In the genomic region with DNA sequence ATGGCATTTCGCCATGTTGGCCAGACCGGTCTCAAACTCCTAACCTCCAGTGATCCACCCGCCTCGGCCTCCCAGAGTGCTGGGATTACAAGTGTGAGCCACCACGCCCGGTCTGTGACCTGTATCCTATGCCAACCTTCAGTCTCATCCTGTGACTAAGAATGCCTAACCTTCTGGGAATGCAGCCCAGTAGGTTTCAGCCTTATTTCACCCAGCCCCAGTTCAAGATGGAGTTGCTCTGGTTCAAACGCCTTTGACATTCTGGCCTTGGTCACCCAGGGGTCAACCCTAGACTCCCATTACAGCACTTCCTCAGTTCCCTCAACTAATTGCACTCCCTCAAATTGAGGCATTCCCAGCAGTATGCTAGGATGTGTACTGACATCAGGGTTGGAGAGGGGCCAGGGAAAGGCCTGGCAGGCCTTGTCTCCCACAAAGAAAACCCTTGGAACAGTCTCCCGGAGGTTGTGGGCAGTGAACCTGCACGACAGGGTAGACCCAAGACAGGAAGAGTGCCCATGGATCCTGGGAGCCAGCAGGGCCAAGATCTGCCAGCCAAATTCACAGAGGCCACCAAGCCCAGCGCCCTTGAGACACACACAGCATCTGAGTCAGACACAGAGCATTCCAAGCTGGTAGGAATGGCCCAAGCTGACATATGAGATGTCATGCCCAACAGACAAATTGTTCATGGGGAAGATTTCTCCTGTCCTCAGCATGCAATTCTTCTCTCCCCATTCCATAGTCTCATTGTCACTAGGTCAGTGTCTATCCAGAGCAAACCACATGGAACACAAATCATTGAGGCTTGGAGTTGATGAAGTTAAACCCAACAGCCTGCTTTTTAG, we compare ENCODE assay signal across 11 cellular contexts. TPM values are rescaled to one million over a fixed set of nuclear protein-coding genes. Genes with fewer than 3 reads are reported as not detected.
DNase-seq lines count a peak whose midpoint lies in the region; ATAC-seq, FAIRE-seq and TF ChIP-seq lines count a peak whose summit lies in the region.
"Had no signal": no experiment of that assay in that cellular context is flagged by ENCODE, and none has a peak within 500 bp of the region (broad histone marks: within the 10 kb centered on the region; RNA-seq: fewer than 3 reads in every experiment).

No MANE protein-coding gene starts in this region.

- in situ Hi-C loops in transverse colon (cut with MboI; ENCODE audit: low pct_ligation_motif_present in 1 of 4, low pct_unique_long_range_greater_than_20kb in 1 of 4, low sequenced_read_pairs in 3 of 4), result no loop called here

- ATAC-seq in naive thymus-derived CD8-positive, alpha-beta T cell, result no peak
- ATAC-seq in HG02610 (IDR thresholded peaks at IDR 0.05; ENCODE audit: unreplicated experiment), result no peak
- ATAC-seq: activated CD8-positive, alpha-beta memory T cell treated with anti-CD3 and anti-CD28 coated beads, Interleukin-2, amount 10 ng/mL, durations not matched to agents 7 days and 5 days had no signal

- H4K20me1 ChIP-seq in osteoblast (ENCODE audit: insufficient read depth, low read length), result no peaks in the 10 kb centered on the region

- no peaks in the 10 kb centered on the region for H3K9me3 ChIP-seq in esophagus squamous epithelium
- H3K9me3 ChIP-seq in osteoblast (ENCODE audit: low read depth, low read length), result no peaks in the 10 kb centered on the region
- H3K9me3 ChIP-seq in transverse colon, result no peaks in the 10 kb centered on the region

- H3K27ac ChIP-seq in esophagus squamous epithelium (peak overlapping the region; percentile 16 to 57 (median 48)), osteoblast (ENCODE audit: low read depth, low read length) (peak overlapping the region; percentile 79), transverse colon (no peak overlapping the region)

- H3K4me3 ChIP-seq in esophagus squamous epithelium (no peak overlapping the region), osteoblast (ENCODE audit: insufficient read depth, low read length) (no peak overlapping the region), transverse colon (no peak overlapping the region)
- H3K4me3 ChIP-seq: lung had no signal

- FAIRE-seq in RCC 7860 (lab: Jason Lieb, UNC), result peak; percentile 96

- peak overlapping the region in 2 of 10 donors; percentile 27 to 64 for H3K27ac Mint-ChIP-seq in naive thymus-derived CD8-positive, alpha-beta T cell
- H3K27ac Mint-ChIP-seq: activated CD8-positive, alpha-beta memory T cell treated with anti-CD3 and anti-CD28 coated beads, Interleukin-2, amount 10 ng/mL, durations not matched to agents 7 days and 5 days had no signal

- H3K4me1 ChIP-seq in esophagus squamous epithelium (peaks cover 6 to 28% (median 7%) of the 10 kb centered on the region in 3 donors), osteoblast (ENCODE audit: insufficient read depth, low read length) (peaks cover 47% of the 10 kb centered on the region), transverse colon (no peaks in the 10 kb centered on the region)

- H3K4me1 Mint-ChIP-seq in naive thymus-derived CD8-positive, alpha-beta T cell, result no peaks in the 10 kb centered on the region

- no peak for TF ChIP-seq POLR2A in esophagus squamous epithelium (IDR thresholded peaks at IDR 0.05)
- no peak for TF ChIP-seq POLR2A in transverse colon (IDR thresholded peaks at IDR 0.05)

- intact Hi-C loops in esophagus squamous epithelium (cut with DNase I) (no loop called here), transverse colon (cut with DNase I; ENCODE audit: low total_unique reads) (no loop called here)

- DNase-seq in AG20443 (ENCODE audit: low spot score), result peak; percentile 85
- DNase-seq in RCC 7860 (ENCODE audit: low spot score), result peak; percentile 99
- DNase-seq in esophagus squamous epithelium (lab: John Stamatoyannopoulos, UW), result no peak
- peak; percentile 86 for DNase-seq in osteoblast (ENCODE audit: insufficient read length, low spot score, missing footprints)
- no peak for DNase-seq in middle frontal gyrus (ENCODE audit: extremely low spot score, low spot score)
- DNase-seq in transverse colon, result no peak
- no peak for DNase-seq in naive thymus-derived CD8-positive, alpha-beta T cell
- DNase-seq: NCI-H1436 had no signal

- peak overlapping the region; percentile 6 for H2AFZ ChIP-seq in osteoblast (ENCODE audit: low read length)

- POLR2A ChIA-PET in naive thymus-derived CD8-positive, alpha-beta T cell (lab: Charles Lee), result no interaction called here

- peaks cover 0 to 2% (median 0%) of the 10 kb centered on the region in 9 donors for H3K9me3 Mint-ChIP-seq in naive thymus-derived CD8-positive, alpha-beta T cell

- no peak overlapping the region for H3K4me3 Mint-ChIP-seq in naive thymus-derived CD8-positive, alpha-beta T cell
- H3K4me3 Mint-ChIP-seq: activated CD8-positive, alpha-beta memory T cell treated with anti-CD3 and anti-CD28 coated beads, Interleukin-2, amount 10 ng/mL, durations not matched to agents 7 days and 5 days had no signal

- TF ChIP-seq CTCF in esophagus squamous epithelium (IDR thresholded peaks at IDR 0.05) (no peak), osteoblast (IDR thresholded peaks at IDR 0.05; ENCODE audit: extremely low read depth, low read depth, low read length) (no peak), transverse colon (IDR thresholded peaks at IDR 0.05) (no peak)

- H3K27me3 Mint-ChIP-seq in naive thymus-derived CD8-positive, alpha-beta T cell, result no peaks in the 10 kb centered on the region
- H3K27me3 Mint-ChIP-seq: activated CD8-positive, alpha-beta memory T cell treated with anti-CD3 and anti-CD28 coated beads, Interleukin-2, amount 10 ng/mL, durations not matched to agents 7 days and 5 days had no signal

- H3K4me2 ChIP-seq in osteoblast (ENCODE audit: insufficient read depth, low read length), result peak overlapping the region; percentile 32

- no peaks in the 10 kb centered on the region for H3K36me3 Mint-ChIP-seq in naive thymus-derived CD8-positive, alpha-beta T cell
- H3K36me3 Mint-ChIP-seq: activated CD8-positive, alpha-beta memory T cell treated with anti-CD3 and anti-CD28 coated beads, Interleukin-2, amount 10 ng/mL, durations not matched to agents 7 days and 5 days had no signal

- no peaks in the 10 kb centered on the region for H3K79me2 ChIP-seq in osteoblast (ENCODE audit: insufficient read depth, low read length)

- 20 to 55% methylated on average over 2 to 8 of the region's 10 CpGs for WGBS in esophagus squamous epithelium, 2 donors
- WGBS in transverse colon (ENCODE audit: low coverage in 1 of 2), 2 donors, result 82% methylated on average over 10 of the region's 10 CpGs; no CpG with 5 or more reads in 1 of the 2 donors

- H3K27me3 ChIP-seq in esophagus squamous epithelium (no peaks in the 10 kb centered on the region), osteoblast (ENCODE audit: insufficient read depth, low read length) (no peaks in the 10 kb centered on the region), transverse colon (no peaks in the 10 kb centered on the region)

- no peaks in the 10 kb centered on the region for H3K36me3 ChIP-seq in esophagus squamous epithelium
- no peaks in the 10 kb centered on the region for H3K36me3 ChIP-seq in osteoblast (ENCODE audit: insufficient read depth, low read length)
- no peaks in the 10 kb centered on the region for H3K36me3 ChIP-seq in transverse colon

- TF ChIP-seq EP300 in transverse colon (IDR thresholded peaks at IDR 0.05; ENCODE audit: low read depth), result no peak

RNA-seq across cellular contexts. Expression of gene SMU1, which starts 24.9 kb away (rescaled TPM):
- 10 to 100 TPM in 3 of 4 donors, 1 to 10 TPM in 1; 9.4 to 19.1 (median 13.6) TPM for total RNA-seq in esophagus squamous epithelium
- total RNA-seq in osteoblast, result 31.1 and 31.8 TPM in 2 replicates
- total RNA-seq in transverse colon, result 10 to 100 TPM in 2 of 4 donors, 1 to 10 TPM in 2; 7.2 to 14.6 (median 10.4) TPM
- 10 to 100 TPM; 29.5 to 30.9 TPM for total RNA-seq in naive thymus-derived CD8-positive, alpha-beta T cell
- 10 to 100 TPM; 19.5 to 24.3 (median 23.7) TPM for polyA plus RNA-seq in naive thymus-derived CD8-positive, alpha-beta T cell

Comparison
In these comparisons a context has a peak if more than half of its experiments do, and no peak if none do; other contexts are left out.
1. DNase-seq: peak in AG20443 (single experiment), RCC 7860 (single experiment) and osteoblast (single experiment); none in esophagus squamous epithelium (single experiment), middle frontal gyrus (single experiment), transverse colon (single experiment) and naive thymus-derived CD8-positive, alpha-beta T cell (0 of 10).
2. H3K27ac ChIP-seq: peak in esophagus squamous epithelium (4 of 4) and osteoblast (single experiment); none in transverse colon (0 of 4).